10 cellular contexts compared by ENCODE assay signal in the genomic region with DNA sequence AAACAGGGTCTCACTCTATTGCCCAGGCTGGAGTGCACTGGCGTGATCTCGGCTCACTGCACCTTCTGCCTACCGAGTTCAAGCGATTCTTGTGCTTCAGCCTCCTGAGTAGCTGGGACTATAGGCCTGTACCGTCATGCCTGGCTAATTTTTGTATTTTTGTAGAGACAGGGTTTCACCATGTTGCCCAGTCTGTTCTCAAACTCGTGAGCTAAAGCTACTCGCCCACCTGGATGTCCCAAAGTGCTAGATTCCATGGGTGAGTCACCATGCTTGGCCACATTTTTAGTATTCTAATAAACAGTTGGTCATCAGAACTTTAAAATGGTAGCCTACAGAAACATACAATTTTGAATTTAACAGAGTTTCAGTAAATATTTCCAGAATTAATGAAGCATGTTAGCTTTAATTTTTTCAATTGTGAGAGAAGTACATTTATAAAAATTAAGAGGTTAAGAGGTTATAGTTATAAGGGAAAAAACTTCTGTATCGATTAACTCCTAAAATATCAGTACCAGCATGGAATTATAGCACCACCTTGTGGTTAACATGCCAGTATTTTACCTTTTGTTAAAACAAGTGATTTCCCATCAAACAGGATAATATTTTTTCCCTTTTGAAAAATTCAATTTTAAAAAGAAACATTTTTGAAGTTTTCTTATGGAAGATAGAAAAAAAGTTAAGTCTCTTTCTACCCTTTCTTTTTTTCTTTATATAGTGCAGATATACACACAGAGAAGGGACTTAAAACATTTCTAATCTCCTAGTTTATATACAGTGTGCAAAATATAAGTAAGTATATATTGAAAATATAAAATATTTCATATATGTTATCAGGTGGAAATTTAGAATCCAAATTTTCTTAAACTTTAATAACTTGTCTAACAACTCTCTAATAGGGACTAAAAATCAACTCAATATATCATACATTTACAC. TPM values are rescaled to one million over a fixed set of nuclear protein-coding genes. Genes with fewer than 3 reads are reported as not detected.
DNase-seq lines count a peak whose midpoint lies in the region; ATAC-seq and TF ChIP-seq lines count a peak whose summit lies in the region.
"Had no signal": no experiment of that assay in that cellular context is flagged by ENCODE, and none has a peak within 500 bp of the region (broad histone marks: within the 10 kb centered on the region; RNA-seq: fewer than 3 reads in every experiment).

No MANE protein-coding gene starts in this region.

- CTCF ChIA-PET in Caco-2 (lab: Charles Lee), result no interaction called here

- H3K9me3 Mint-ChIP-seq in Caco-2 (ENCODE audit: unreplicated experiment), result no peaks in the 10 kb centered on the region
- H3K9me3 Mint-ChIP-seq: naive thymus-derived CD8-positive, alpha-beta T cell had no signal

- no peak overlapping the region for H3K9ac ChIP-seq in NT2/D1 (ENCODE audit: insufficient read length, low read depth)

- ATAC-seq in GM21423 (IDR thresholded peaks at IDR 0.05; ENCODE audit: unreplicated experiment) (peak; percentile 43), psoas muscle (no peak), GM21381 (IDR thresholded peaks at IDR 0.05; ENCODE audit: unreplicated experiment) (no peak), HG02973 (IDR thresholded peaks at IDR 0.05; ENCODE audit: unreplicated experiment) (no peak)
- ATAC-seq: naive thymus-derived CD8-positive, alpha-beta T cell had no signal

- POLR2A ChIA-PET in Caco-2 (lab: Charles Lee), result no interaction called here

- no peaks in the 10 kb centered on the region for H3K27me3 Mint-ChIP-seq in Caco-2 (ENCODE audit: insufficient read depth, unreplicated experiment)
- H3K27me3 Mint-ChIP-seq: naive thymus-derived CD8-positive, alpha-beta T cell had no signal

- intact Hi-C loops in Caco-2 (cut with micrococcal nuclease; ENCODE audit: unreplicated experiment), result loop anchor here (1.0 to 2.0 kb wide), 2 partner anchors 97 to 162 kb away; no protein-coding TSS in a partner anchor
- intact Hi-C loops in esophagus squamous epithelium (cut with DNase I), result no loop called here
- intact Hi-C loops in psoas muscle (cut with DNase I), result loop anchor here in 1 of 2 donors (5.0 kb wide), 1 partner anchor 92 kb away; no protein-coding TSS in a partner anchor

- H3K4me1 ChIP-seq in Caco-2 (no peaks in the 10 kb centered on the region), NT2/D1 (ENCODE audit: insufficient read depth, insufficient read length) (no peaks in the 10 kb centered on the region), esophagus squamous epithelium (no peaks in the 10 kb centered on the region), psoas muscle (no peaks in the 10 kb centered on the region)

- no peaks in the 10 kb centered on the region for H3K4me1 Mint-ChIP-seq in Caco-2 (ENCODE audit: low read depth, unreplicated experiment)
- H3K4me1 Mint-ChIP-seq: naive thymus-derived CD8-positive, alpha-beta T cell had no signal

- no peaks in the 10 kb centered on the region for H3K36me3 ChIP-seq in Caco-2 (ENCODE audit: control insufficient read depth, insufficient read depth, low read length)
- H3K36me3 ChIP-seq in NT2/D1 (ENCODE audit: insufficient read depth, insufficient read length, low read length), result peaks cover 5% of the 10 kb centered on the region
- peaks cover 0 to 21% (median 0%) of the 10 kb centered on the region in 3 donors for H3K36me3 ChIP-seq in esophagus squamous epithelium
- peaks cover 0 to 30% of the 10 kb centered on the region in 2 donors for H3K36me3 ChIP-seq in psoas muscle (ENCODE audit: insufficient read depth in 1 of 2, low read depth in 1 of 2)
- H3K36me3 ChIP-seq: SJCRH30 had no signal

- no peak overlapping the region for H3K27ac ChIP-seq in esophagus squamous epithelium
- H3K27ac ChIP-seq in psoas muscle, result no peak overlapping the region
- H3K27ac ChIP-seq: SJCRH30 had no signal

- no peak overlapping the region for H3K4me3 ChIP-seq in Caco-2 (ENCODE audit: low read depth, low read length)
- no peak overlapping the region for H3K4me3 ChIP-seq in NT2/D1 (ENCODE audit: insufficient read length, low read depth)
- no peak overlapping the region for H3K4me3 ChIP-seq in esophagus squamous epithelium
- H3K4me3 ChIP-seq in psoas muscle, result no peak overlapping the region
- H3K4me3 ChIP-seq: SJCRH30 had no signal

- H3K9me3 ChIP-seq in Caco-2 (no peaks in the 10 kb centered on the region), NT2/D1 (ENCODE audit: insufficient read depth, low read length) (no peaks in the 10 kb centered on the region), esophagus squamous epithelium (no peaks in the 10 kb centered on the region), psoas muscle (no peaks in the 10 kb centered on the region)
- H3K9me3 ChIP-seq: SJCRH30 had no signal

- WGBS in esophagus squamous epithelium, 2 donors, result 59 to 61% methylated on average over 8 of the region's 8 CpGs
- 74 to 82% (median 78%) methylated on average over 8 of the region's 8 CpGs for whole genome bisulfite sequencing in psoas muscle, 3 donors

- no peak overlapping the region for H3K27ac Mint-ChIP-seq in Caco-2 (ENCODE audit: unreplicated experiment)
- H3K27ac Mint-ChIP-seq: naive thymus-derived CD8-positive, alpha-beta T cell had no signal

- TF ChIP-seq CTCF in Caco-2 (IDR thresholded peaks at IDR 0.05; ENCODE audit: insufficient read depth in 1 of 2, low read depth in 1 of 2, low read length in 1 of 2, severe bottlenecking in 1 of 2, unreplicated experiment in 1 of 2), result peak; percentile 42 to 45
- peak; percentile 56 to 75 (median 57) for TF ChIP-seq CTCF in esophagus squamous epithelium (IDR thresholded peaks at IDR 0.05)
- TF ChIP-seq CTCF in psoas muscle (IDR thresholded peaks at IDR 0.05), result peak; percentile 74

- no peak for TF ChIP-seq POLR2A in esophagus squamous epithelium (IDR thresholded peaks at IDR 0.05)

- H3K27me3 ChIP-seq in Caco-2 (replicated peaks; ENCODE audit: control insufficient read depth, insufficient read depth, low read length) (no peaks in the 10 kb centered on the region), NT2/D1 (ENCODE audit: insufficient read depth, insufficient read length) (no peaks in the 10 kb centered on the region), esophagus squamous epithelium (no peaks in the 10 kb centered on the region), psoas muscle (ENCODE audit: insufficient read depth in 3 of 3, low read length in 2 of 3) (no peaks in the 10 kb centered on the region)
- H3K27me3 ChIP-seq: SJCRH30 had no signal

- H3K36me3 Mint-ChIP-seq in Caco-2 (ENCODE audit: insufficient read depth, unreplicated experiment), result no peaks in the 10 kb centered on the region

- DNase-seq in Caco-2, result peak in 1 of 2 experiments; percentile 18
- peak; percentile 13 for DNase-seq in NT2/D1 (ENCODE audit: low read depth, low spot score)
- no peak for DNase-seq in esophagus squamous epithelium (lab: John Stamatoyannopoulos, UW)
- no peak for DNase-seq in psoas muscle
- no peak for DNase-seq in activated CD4-positive, alpha-beta T cell treated with anti-CD3 and anti-CD28 coated beads, Interleukin-2, amount 50 U/mL, for 4 hours

- BruUV-seq in Caco-2 (replicated peaks; lab: Mats Ljungman, UMichigan), result no TSS peak

- no peak overlapping the region for H3K4me3 Mint-ChIP-seq in Caco-2 (ENCODE audit: unreplicated experiment)
- H3K4me3 Mint-ChIP-seq: naive thymus-derived CD8-positive, alpha-beta T cell had no signal

RNA-seq across cellular contexts. Expression of gene CEP44, which starts 35.4 kb away (rescaled TPM):
- 18.5 and 20.0 TPM in 2 replicates for total RNA-seq in Caco-2 (2022)
- 10 to 100 TPM in 2 of 4 donors, 1 to 10 TPM in 2; 5.5 to 14.4 (median 11.4) TPM for total RNA-seq in esophagus squamous epithelium
- 1 to 10 TPM; 5.4 to 8.1 (median 7.4) TPM for total RNA-seq in psoas muscle
- 1 to 10 TPM; 3.4 to 7.7 (median 3.7) TPM for polyA plus RNA-seq in psoas muscle

RNA-seq across cellular contexts. Expression of gene FBXO8, which starts 35.6 kb away (rescaled TPM):
- total RNA-seq in Caco-2 (2022) (13.5 and 15.0 TPM in 2 replicates), esophagus squamous epithelium (10 to 100 TPM; 19.1 to 38.0 (median 26.4) TPM), psoas muscle (10 to 100 TPM in 2 of 4 donors, 1 to 10 TPM in 2; 7.2 to 11.9 (median 9.9) TPM)
- 10 to 100 TPM in 2 of 3 donors, 1 to 10 TPM in 1; 9.3 to 21.4 (median 10.2) TPM for polyA plus RNA-seq in psoas muscle
